16 cellular contexts compared by ENCODE assay signal in genomic region chr20:38799248-38799647, GRCh38. TPM values are rescaled to one million over a fixed set of nuclear protein-coding genes. Genes with fewer than 3 reads are reported as not detected.
DNase-seq lines count a peak whose midpoint lies in the region; ATAC-seq and TF ChIP-seq lines count a peak whose summit lies in the region.
"Had no signal": no experiment of that assay in that cellular context is flagged by ENCODE, and none has a peak within 500 bp of the region (broad histone marks: within the 10 kb centered on the region; RNA-seq: fewer than 3 reads in every experiment).

No MANE protein-coding gene starts in this region.

- H3F3A ChIP-seq in PC-9 (ENCODE audit: insufficient read depth, low read depth) = no peaks in the 10 kb centered on the region

- no peak for DNase-seq in activated CD4-positive, alpha-beta T cell treated with anti-CD3 and anti-CD28 coated beads, Interleukin-2, amount 10 ng/mL, durations not matched to agents 7 days and 5 days
- DNase-seq in activated CD4-positive, alpha-beta T cell treated with anti-CD3 and anti-CD28 coated beads, Interleukin-2, amount 50 U/mL, for 4 hours = no peak
- peak; percentile 35 for DNase-seq in RWPE2 (ENCODE audit: low spot score)
- DNase-seq in dermis blood vessel endothelial cell = peak; percentile 93
- DNase-seq in natural killer cell treated with Interleukin-12 subunit alpha and Interleukin-12 subunit beta and Interleukin-15 and Interleukin-18, amount 100 ng/mL, for 72 hours (ENCODE audit: low spot score) = no peak
- DNase-seq in PC-9 = no peak
- no peak for DNase-seq in NCI-H146 (lab: John Stamatoyannopoulos, UW)
- DNase-seq: activated effector memory CD4-positive, alpha-beta T cell treated with anti-CD3 and anti-CD28 coated beads, Interleukin-2, amount 50 U/mL, for 16 hours; cortex of kidney; NCI-H1436; NCI-H524; nephron progenitor cell; retina had no signal

- H3K4me1 ChIP-seq in RWPE2 (ENCODE audit: insufficient read depth, poor library complexity, severe bottlenecking) (no peaks in the 10 kb centered on the region), PC-9 (replicated peaks; ENCODE audit: insufficient read depth) (no peaks in the 10 kb centered on the region)

- H4K20me1 ChIP-seq in PC-9 (ENCODE audit: insufficient read depth) = no peaks in the 10 kb centered on the region

- no peaks in the 10 kb centered on the region for H3K9me2 ChIP-seq in PC-9 (ENCODE audit: insufficient read depth)

- H3K4me3 ChIP-seq in RWPE2 (ENCODE audit: severe bottlenecking) = no peak overlapping the region
- H3K4me3 ChIP-seq in PC-9 = no peak overlapping the region
- H3K4me3 ChIP-seq: K562 had no signal

- peaks cover 17% of the 10 kb centered on the region for H3K36me3 Mint-ChIP-seq in activated CD4-positive, alpha-beta T cell treated with anti-CD3 and anti-CD28 coated beads, Interleukin-2, amount 10 ng/mL, durations not matched to agents 7 days and 5 days (ENCODE audit: low read depth)
- peaks cover 4% of the 10 kb centered on the region for H3K36me3 Mint-ChIP-seq in natural killer cell treated with Interleukin-12 subunit alpha and Interleukin-12 subunit beta and Interleukin-15 and Interleukin-18, amount 100 ng/mL, for 72 hours

- ATAC-seq in RWPE2 (ENCODE audit: low read depth) (no peak; the same call in 2 of the 3 replicates), GM19328 (IDR thresholded peaks at IDR 0.05; ENCODE audit: unreplicated experiment) (no peak)
- peak in 1 of 2 donors; percentile 62 for ATAC-seq in natural killer cell treated with Interleukin-12 subunit alpha and Interleukin-12 subunit beta and Interleukin-15 and Interleukin-18, amount 100 ng/mL, for 72 hours
- ATAC-seq: K562 had no signal

- TF ChIP-seq CTCF in RWPE2 (IDR thresholded peaks at IDR 0.05; ENCODE audit: poor library complexity, severe bottlenecking) (no peak), PC-9 (conservative IDR thresholded peaks at IDR 0.05) (no peak)

- H3K9me3 ChIP-seq in RWPE2 (ENCODE audit: severe bottlenecking) (no peaks in the 10 kb centered on the region), PC-9 (ENCODE audit: insufficient read depth, low read depth) (no peaks in the 10 kb centered on the region)

- CTCF ChIA-PET in activated CD4-positive, alpha-beta T cell treated with anti-CD3 and anti-CD28 coated beads, Interleukin-2, amount 10 ng/mL, durations not matched to agents 7 days and 5 days (lab: Charles Lee) = interaction anchor here (0.6 to 2.0 kb wide), 9 partner anchors 9 to 580 kb away, joined by 3 to 7 read pairs (median 3); no protein-coding TSS in a partner anchor
- CTCF ChIA-PET in PC-9 (lab: Charles Lee) = no interaction called here

- no peak overlapping the region for H3K27ac ChIP-seq in RWPE2 (ENCODE audit: poor library complexity, severe bottlenecking)
- H3K27ac ChIP-seq in PC-9 = no peak overlapping the region

- no peak overlapping the region for H2AFZ ChIP-seq in PC-9

- no peaks in the 10 kb centered on the region for H3K79me2 ChIP-seq in PC-9 (ENCODE audit: low read depth)

- H3K27ac Mint-ChIP-seq in activated CD4-positive, alpha-beta T cell treated with anti-CD3 and anti-CD28 coated beads, Interleukin-2, amount 10 ng/mL, durations not matched to agents 7 days and 5 days = peak overlapping the region; percentile 87
- peak overlapping the region; percentile 69 to 80 for H3K27ac Mint-ChIP-seq in natural killer cell treated with Interleukin-12 subunit alpha and Interleukin-12 subunit beta and Interleukin-15 and Interleukin-18, amount 100 ng/mL, for 72 hours
- H3K27ac Mint-ChIP-seq: nephron progenitor cell had no signal

- H3K9me3 Mint-ChIP-seq in activated CD4-positive, alpha-beta T cell treated with anti-CD3 and anti-CD28 coated beads, Interleukin-2, amount 10 ng/mL, durations not matched to agents 7 days and 5 days = peaks cover 13% of the 10 kb centered on the region
- no peaks in the 10 kb centered on the region for H3K9me3 Mint-ChIP-seq in natural killer cell treated with Interleukin-12 subunit alpha and Interleukin-12 subunit beta and Interleukin-15 and Interleukin-18, amount 100 ng/mL, for 72 hours

- peak overlapping the region; percentile 36 for H3K4me3 Mint-ChIP-seq in activated CD4-positive, alpha-beta T cell treated with anti-CD3 and anti-CD28 coated beads, Interleukin-2, amount 10 ng/mL, durations not matched to agents 7 days and 5 days
- H3K4me3 Mint-ChIP-seq in natural killer cell treated with Interleukin-12 subunit alpha and Interleukin-12 subunit beta and Interleukin-15 and Interleukin-18, amount 100 ng/mL, for 72 hours = peak overlapping the region; percentile 50
- H3K4me3 Mint-ChIP-seq: nephron progenitor cell had no signal

- intact Hi-C loops in PC-9 (cut with micrococcal nuclease; ENCODE audit: unreplicated experiment) = no loop called here

- H3K36me3 ChIP-seq in RWPE2 (ENCODE audit: low read depth) (no peaks in the 10 kb centered on the region), PC-9 (ENCODE audit: low read depth) (no peaks in the 10 kb centered on the region)

- H3K27me3 Mint-ChIP-seq in activated CD4-positive, alpha-beta T cell treated with anti-CD3 and anti-CD28 coated beads, Interleukin-2, amount 10 ng/mL, durations not matched to agents 7 days and 5 days = no peaks in the 10 kb centered on the region
- no peaks in the 10 kb centered on the region for H3K27me3 Mint-ChIP-seq in natural killer cell treated with Interleukin-12 subunit alpha and Interleukin-12 subunit beta and Interleukin-15 and Interleukin-18, amount 100 ng/mL, for 72 hours

- H3K27me3 ChIP-seq in RWPE2 (ENCODE audit: insufficient read depth, poor library complexity, severe bottlenecking) (peaks cover 4% of the 10 kb centered on the region), PC-9 (ENCODE audit: insufficient read depth, low read depth) (no peaks in the 10 kb centered on the region)

- no TSS peak for BruUV-seq in PC-9 (replicated peaks; lab: Mats Ljungman, UMichigan)

- H3K4me1 Mint-ChIP-seq in activated CD4-positive, alpha-beta T cell treated with anti-CD3 and anti-CD28 coated beads, Interleukin-2, amount 10 ng/mL, durations not matched to agents 7 days and 5 days = peaks cover 54% of the 10 kb centered on the region
- peaks cover 27 to 33% of the 10 kb centered on the region in 2 donors for H3K4me1 Mint-ChIP-seq in natural killer cell treated with Interleukin-12 subunit alpha and Interleukin-12 subunit beta and Interleukin-15 and Interleukin-18, amount 100 ng/mL, for 72 hours (ENCODE audit: low read depth in 2 of 2)
- H3K4me1 Mint-ChIP-seq: nephron progenitor cell had no signal

- POLR2A ChIA-PET in activated CD4-positive, alpha-beta T cell treated with anti-CD3 and anti-CD28 coated beads, Interleukin-2, amount 10 ng/mL, durations not matched to agents 7 days and 5 days (lab: Charles Lee) = interaction anchor here (0.6 kb wide), 1 partner anchor 38 kb away, joined by 4 read pairs; no protein-coding TSS in a partner anchor
- POLR2A ChIA-PET in PC-9 (lab: Charles Lee; ENCODE audit: unreplicated experiment) = no interaction called here

- no peak overlapping the region for H3K4me2 ChIP-seq in PC-9

RNA-seq across cellular contexts. Expression of gene PPP1R16B, which starts 6.2 kb away (rescaled TPM):
- total RNA-seq in activated CD4-positive, alpha-beta T cell treated with anti-CD3 and anti-CD28 coated beads, Interleukin-2, amount 10 ng/mL, durations not matched to agents 7 days and 5 days = 10 to 100 TPM; 63.6 to 67.4 TPM
- 247 and 304 TPM in 2 replicates for total RNA-seq in dermis blood vessel endothelial cell
- 100 to 1,000 TPM in 1 of 2 donors, 10 to 100 TPM in 1; 74.6 to 119 TPM for total RNA-seq in natural killer cell treated with Interleukin-12 subunit alpha and Interleukin-12 subunit beta and Interleukin-15 and Interleukin-18, amount 100 ng/mL, for 72 hours
- total RNA-seq in PC-9 (2021) = 0.05 TPM in 1 of 2 replicates, not detected in the other
- total RNA-seq: G401 had no signal

RNA-seq across cellular contexts. Expression of gene ACTR5, which starts 51.0 kb away (rescaled TPM):
- 1 to 10 TPM; 7.8 to 8.1 TPM for total RNA-seq in activated CD4-positive, alpha-beta T cell treated with anti-CD3 and anti-CD28 coated beads, Interleukin-2, amount 10 ng/mL, durations not matched to agents 7 days and 5 days
- 9.7 and 14.1 TPM in 2 replicates for total RNA-seq in dermis blood vessel endothelial cell
- 10 to 100 TPM in 1 of 2 donors, 1 to 10 TPM in 1; 9.6 to 13.8 TPM for total RNA-seq in natural killer cell treated with Interleukin-12 subunit alpha and Interleukin-12 subunit beta and Interleukin-15 and Interleukin-18, amount 100 ng/mL, for 72 hours
- 7.8 and 10.1 TPM in 2 replicates for total RNA-seq in PC-9 (2021)

Comparison
In these comparisons a context has a peak if more than half of its experiments do, and no peak if none do; other contexts are left out.
1. DNase-seq: peak in RWPE2 (single experiment) and dermis blood vessel endothelial cell (single experiment); none in activated CD4-positive, alpha-beta T cell treated with anti-CD3 and anti-CD28 coated beads, Interleukin-2, amount 10 ng/mL, durations not matched to agents 7 days and 5 days (single experiment), activated CD4-positive, alpha-beta T cell treated with anti-CD3 and anti-CD28 coated beads, Interleukin-2, amount 50 U/mL, for 4 hours (0 of 2), natural killer cell treated with Interleukin-12 subunit alpha and Interleukin-12 subunit beta and Interleukin-15 and Interleukin-18, amount 100 ng/mL, for 72 hours (single experiment), PC-9 (0 of 2) and NCI-H146 (single experiment).
2. RNA of gene PPP1R16B, which starts 6.2 kb away (total RNA-seq): 247 to 304 TPM in dermis blood vessel endothelial cell, 74.6 to 119 TPM in natural killer cell treated with Interleukin-12 subunit alpha and Interleukin-12 subunit beta and Interleukin-15 and Interleukin-18, amount 100 ng/mL, for 72 hours and 63.6 to 67.4 TPM in activated CD4-positive, alpha-beta T cell treated with anti-CD3 and anti-CD28 coated beads, Interleukin-2, amount 10 ng/mL, durations not matched to agents 7 days and 5 days; 0.05 TPM in PC-9; every median in the first group is over 10 times any median in the second.